In genomic region chr4:173494013-173494970, GRCh38 we compare ENCODE assay signal across 8 cellular contexts. TPM values are rescaled to one million over a fixed set of nuclear protein-coding genes. Genes with fewer than 3 reads are reported as not detected.
DNase-seq lines count a peak whose midpoint lies in the region; FAIRE-seq and TF ChIP-seq lines count a peak whose summit lies in the region.

No MANE protein-coding gene starts in this region.

- no peak overlapping the region for H2BK15ac ChIP-seq in H9 (ENCODE audit: low read depth, low read length)

- no peak overlapping the region for H3K18ac ChIP-seq in H9 (ENCODE audit: insufficient read length, low read depth, low read length)

- peaks cover 22 to 30% of the 10 kb centered on the region in 2 experiments for H3K4me1 Mint-ChIP-seq in H9
- peaks cover 14% of the 10 kb centered on the region for H3K4me1 Mint-ChIP-seq in T-helper 2 cell treated with Interferon-gamma antibody and Interleukin-4, amounts not matched to agents 5 μg/mL and 100 μg/mL, for 36 hours (ENCODE audit: low read depth)

- no peak overlapping the region for H3T11ph ChIP-seq in H9 (ENCODE audit: low read length)

- peaks cover 4% of the 10 kb centered on the region for H3K23me2 ChIP-seq in H9 (ENCODE audit: insufficient read length, low read depth, low read length, poor library complexity, severe bottlenecking)

- DNase-seq in H9 (peak; percentile 88), Kasumi-1 (lab: John Stamatoyannopoulos, UW) (peak; percentile 87 to 90), bronchial epithelial cell (ENCODE audit: low read depth) (peak; percentile 53), islet precursor cell (peak; percentile 85), SJCRH30 (no peak)
- peak; percentile 46 for DNase-seq in T-helper 2 cell treated with Interferon-gamma antibody and Interleukin-4, amounts not matched to agents 5 μg/mL and 100 μg/mL, for 36 hours (ENCODE audit: low spot score)
- DNase-seq in stimulated activated CD4-positive, alpha-beta T cell treated with anti-CD3 and anti-CD28 coated beads, Interleukin-2, amount 100 ng/mL, for 24 hours, result peak; percentile 47 to 56

- H4K20me1 ChIP-seq in H9 (ENCODE audit: control insufficient read depth, insufficient read depth, insufficient read length), result no peaks in the 10 kb centered on the region

- H3K4me1 ChIP-seq in H9 (ENCODE audit: insufficient read depth, low read length), result no peaks in the 10 kb centered on the region
- peaks cover 12% of the 10 kb centered on the region for H3K4me1 ChIP-seq in SJCRH30

- H3K9me3 Mint-ChIP-seq in H9, result no peaks in the 10 kb centered on the region; a peak in 1 of 5 replicates
- H3K9me3 Mint-ChIP-seq in T-helper 2 cell treated with Interferon-gamma antibody and Interleukin-4, amounts not matched to agents 5 μg/mL and 100 μg/mL, for 36 hours, result no peaks in the 10 kb centered on the region

- H2BK12ac ChIP-seq in H9 (ENCODE audit: insufficient read length, low read depth, low read length), result no peak overlapping the region

- H4K91ac ChIP-seq in H9 (ENCODE audit: insufficient read length, low read depth, low read length), result no peak overlapping the region

- no peak overlapping the region for H3K9ac ChIP-seq in H9 (ENCODE audit: extremely low read depth, insufficient read length, low read length)

- no peak overlapping the region for H2BK20ac ChIP-seq in H9 (ENCODE audit: low read depth, low read length, poor library complexity, severe bottlenecking)

- H3K4ac ChIP-seq in H9 (ENCODE audit: low read depth, low read length), result no peak overlapping the region

- TF ChIP-seq CTCF in GM12873 (IDR thresholded peaks at IDR 0.05; ENCODE audit: insufficient read depth, low read depth, low read length, missing control alignments) (peak; percentile 88), H9 (conservative IDR thresholded peaks at IDR 0.05) (peak; percentile 92), bronchial epithelial cell (IDR thresholded peaks at IDR 0.05; ENCODE audit: insufficient read depth, low read length, severe bottlenecking) (peak; percentile 87)

- peak overlapping the region; percentile 65 for H2AFZ ChIP-seq in H9 (ENCODE audit: low read length)

- no peak overlapping the region for H3K23ac ChIP-seq in H9 (ENCODE audit: insufficient read length, low read depth, low read length)

- H3K27me3 ChIP-seq in H9 (ENCODE audit: insufficient read depth, low read length) (peaks cover 14% of the 10 kb centered on the region), bronchial epithelial cell (ENCODE audit: control insufficient read depth, insufficient read depth, low read length) (peaks cover 2% of the 10 kb centered on the region), SJCRH30 (no peaks in the 10 kb centered on the region)

- H3K27ac ChIP-seq in H9 (ENCODE audit: insufficient read length, low read depth, low read length) (no peak overlapping the region), SJCRH30 (no peak overlapping the region)

- H3K36me3 ChIP-seq in bronchial epithelial cell (ENCODE audit: control insufficient read depth, insufficient read depth, low read length) (no peaks in the 10 kb centered on the region), SJCRH30 (no peaks in the 10 kb centered on the region)

- H3K79me1 ChIP-seq in H9 (ENCODE audit: insufficient read depth, low read depth, low read length, poor library complexity, severe bottlenecking), result no peaks in the 10 kb centered on the region

- no peak overlapping the region for H2BK5ac ChIP-seq in H9 (ENCODE audit: insufficient read length, low read length)

- no peak overlapping the region for H4K8ac ChIP-seq in H9 (replicated peaks; ENCODE audit: insufficient read length, low read depth, low read length)

- H2BK120ac ChIP-seq in H9 (ENCODE audit: low read depth, low read length, poor library complexity, severe bottlenecking), result no peak overlapping the region

- no peak overlapping the region for H2AK5ac ChIP-seq in H9 (ENCODE audit: insufficient read length, low read length)

- no peak overlapping the region for H3K14ac ChIP-seq in H9 (ENCODE audit: insufficient read depth, low read length)

- H3K36me3 Mint-ChIP-seq in H9 (ENCODE audit: insufficient read depth in 1 of 3, low read depth in 3 of 3), result peaks cover 0 to 2% (median 0%) of the 10 kb centered on the region in 3 experiments; a peak in 1 of 7 replicates
- H3K36me3 Mint-ChIP-seq in T-helper 2 cell treated with Interferon-gamma antibody and Interleukin-4, amounts not matched to agents 5 μg/mL and 100 μg/mL, for 36 hours (ENCODE audit: low read depth), result no peaks in the 10 kb centered on the region

- peaks cover 76% of the 10 kb centered on the region for H3K27me3 Mint-ChIP-seq in H9 (ENCODE audit: low read depth)
- peaks cover 44% of the 10 kb centered on the region for H3K27me3 Mint-ChIP-seq in T-helper 2 cell treated with Interferon-gamma antibody and Interleukin-4, amounts not matched to agents 5 μg/mL and 100 μg/mL, for 36 hours (ENCODE audit: low read depth)

- H3K79me2 ChIP-seq in H9 (ENCODE audit: insufficient read depth, low read length), result no peaks in the 10 kb centered on the region

- H3K9me3 ChIP-seq in H9 (ENCODE audit: control insufficient read depth, low read depth, low read length) (no peaks in the 10 kb centered on the region), SJCRH30 (replicated peaks) (no peaks in the 10 kb centered on the region)

- peak overlapping the region; percentile 73 for H3K4me2 ChIP-seq in H9 (ENCODE audit: insufficient read depth, insufficient read length, low read length)

- no peak overlapping the region for H3K56ac ChIP-seq in H9 (ENCODE audit: insufficient read length, low read depth, low read length)

- H4K5ac ChIP-seq in H9 (ENCODE audit: insufficient read length, low read depth, low read length), result no peak overlapping the region

- no peak overlapping the region for H3K27ac Mint-ChIP-seq in H9
- H3K27ac Mint-ChIP-seq in T-helper 2 cell treated with Interferon-gamma antibody and Interleukin-4, amounts not matched to agents 5 μg/mL and 100 μg/mL, for 36 hours, result no peak overlapping the region

- FAIRE-seq in bronchial epithelial cell (lab: Jason Lieb, UNC), result no peak

- peak overlapping the region; percentile 65 to 79 for H3K4me3 Mint-ChIP-seq in H9
- peak overlapping the region; percentile 88 for H3K4me3 Mint-ChIP-seq in T-helper 2 cell treated with Interferon-gamma antibody and Interleukin-4, amounts not matched to agents 5 μg/mL and 100 μg/mL, for 36 hours

- H3K4me3 ChIP-seq in bronchial epithelial cell (ENCODE audit: low read depth, low read length) (peak overlapping the region; percentile 32), SJCRH30 (no peak overlapping the region)

- no CpG with 5 or more reads among the region's 40 CpGs for WGBS in H9 (ENCODE audit: extremely low coverage, insufficient read length, low lambda C conversion rate)

RNA-seq across cellular contexts. Expression of gene HAND2, which starts 35.7 kb away (rescaled TPM):
- total RNA-seq in H9 (2021) (not detected in 2 replicates), bronchial epithelial cell (0.13 and 1.1 TPM in 2 replicates)
- 2.3 and 3.4 TPM in 2 replicates for total RNA-seq in SJCRH30 (2014; rRNA removed; shearing (Covaris generic))

Comparison
In these comparisons a context has a peak if more than half of its experiments do, and no peak if none do; other contexts are left out.
1. DNase-seq: peak in H9 (single experiment), Kasumi-1 (2 of 2), T-helper 2 cell treated with Interferon-gamma antibody and Interleukin-4, amounts not matched to agents 5 μg/mL and 100 μg/mL, for 36 hours (single experiment), bronchial epithelial cell (single experiment), islet precursor cell (single experiment) and stimulated activated CD4-positive, alpha-beta T cell treated with anti-CD3 and anti-CD28 coated beads, Interleukin-2, amount 100 ng/mL, for 24 hours (2 of 2); none in SJCRH30 (0 of 2).
2. Peak in every context shown above with its lines, with median percentiles within 50 percentile points of each other: CTCF ChIP-seq.